ENCODE assay signal across 14 cellular contexts in genomic region chr1:210792703-210793102, GRCh38.
DNase-seq lines count a peak whose midpoint lies in the region; ATAC-seq and TF ChIP-seq lines count a peak whose summit lies in the region.
"Had no signal": no experiment of that assay in that cellular context is flagged by ENCODE, and none has a peak within 500 bp of the region (broad histone marks: within the 10 kb centered on the region; RNA-seq: fewer than 3 reads in every experiment).

No MANE protein-coding gene starts in this region.

- no peak overlapping the region for H3K27ac ChIP-seq in fibroblast of lung (ENCODE audit: insufficient read depth, low read length)
- H3K27ac ChIP-seq in smooth muscle cell (ENCODE audit: low read depth): peak overlapping the region; percentile 34
- H3K27ac ChIP-seq: coronary artery, sigmoid colon had no signal

- H3K27ac Mint-ChIP-seq in activated T-cell treated with anti-CD3 and anti-CD28 coated beads, Interleukin-2, amount 50 U/mL, for 72 hours: no peak overlapping the region
- H3K27ac Mint-ChIP-seq in endothelial cell (ENCODE audit: unreplicated experiment): no peak overlapping the region

- H3K79me2 ChIP-seq in fibroblast of lung (ENCODE audit: control insufficient read depth, insufficient read depth, low read length): no peaks in the 10 kb centered on the region
- H3K79me2 ChIP-seq in smooth muscle cell (ENCODE audit: low read depth): no peaks in the 10 kb centered on the region

- peak; percentile 59 to 61 for ATAC-seq in activated T-cell treated with anti-CD3 and anti-CD28 coated beads, Interleukin-2, amount 50 U/mL, for 72 hours (replicated peaks in 1 of 2)
- no peak for ATAC-seq in GM21576 (IDR thresholded peaks at IDR 0.05; ENCODE audit: unreplicated experiment)
- ATAC-seq: mucosa of descending colon had no signal

- DNase-seq in activated T-cell treated with anti-CD3 and anti-CD28 coated beads, Interleukin-2, amount 50 U/mL, for 72 hours: no peak
- DNase-seq in activated T-cell treated with anti-CD3 and anti-CD28 coated beads for 4 hours (no peak), RKO (ENCODE audit: low spot score) (peak; percentile 83), fibroblast of lung (ENCODE audit: low read depth in 2 of 2) (peak; percentile 26 to 92), smooth muscle cell (lab: John Stamatoyannopoulos, UW; ENCODE audit: unreplicated experiment) (no peak), endothelial cell (ENCODE audit: low spot score) (no peak)
- DNase-seq in activated effector memory CD4-positive, alpha-beta T cell treated with Interleukin-2 at 50 U/mL for 16 hours: no peak
- DNase-seq: activated T-cell treated with anti-CD3 and anti-CD28 coated beads, Interleukin-2, amount 50 U/mL, for 4 hours; mucosa of descending colon; NCI-H187; OCI-M1; sigmoid colon had no signal

- H3K4me1 Mint-ChIP-seq in activated T-cell treated with anti-CD3 and anti-CD28 coated beads, Interleukin-2, amount 50 U/mL, for 72 hours (ENCODE audit: low read depth): no peaks in the 10 kb centered on the region
- peaks cover 13% of the 10 kb centered on the region for H3K4me1 Mint-ChIP-seq in endothelial cell (ENCODE audit: unreplicated experiment)

- H3K4me3 Mint-ChIP-seq in activated T-cell treated with anti-CD3 and anti-CD28 coated beads, Interleukin-2, amount 50 U/mL, for 72 hours: no peak overlapping the region
- no peak overlapping the region for H3K4me3 Mint-ChIP-seq in endothelial cell (ENCODE audit: unreplicated experiment)
- H3K4me3 Mint-ChIP-seq: activated T-cell treated with anti-CD3 and anti-CD28 coated beads, Interleukin-2, amount 50 U/mL, for 4 hours had no signal

- WGBS in smooth muscle cell (ENCODE audit: low lambda C conversion rate): 30% methylated on average over 2 of the region's 2 CpGs

- H3K4me3 ChIP-seq in fibroblast of lung (replicated peaks in 1 of 4; ENCODE audit: control extremely low read depth in 1 of 4, insufficient read depth in 1 of 4, low read depth in 3 of 4, low read length in 4 of 4) (no peak overlapping the region), smooth muscle cell (no peak overlapping the region)
- H3K4me3 ChIP-seq: coronary artery, mucosa of descending colon, sigmoid colon had no signal

- no peak for TF ChIP-seq CTCF in fibroblast of lung (conservative IDR thresholded peaks at IDR 0.05 in 1 of 2, IDR thresholded peaks at IDR 0.05 in 1 of 2; ENCODE audit: low read depth in 1 of 2, low read length in 2 of 2)
- no peak for TF ChIP-seq CTCF in smooth muscle cell (IDR thresholded peaks at IDR 0.05; ENCODE audit: borderline replicate concordance, insufficient read depth, poor library complexity, severe bottlenecking)
- TF ChIP-seq CTCF in endothelial cell (IDR thresholded peaks at IDR 0.05; ENCODE audit: unreplicated experiment): no peak

- no peak overlapping the region for H3K9ac ChIP-seq in fibroblast of lung (ENCODE audit: insufficient read depth, low read length)
- H3K9ac ChIP-seq in smooth muscle cell (ENCODE audit: low read depth): no peak overlapping the region

- H3K4me1 ChIP-seq in fibroblast of lung (ENCODE audit: control insufficient read depth, extremely low read depth, insufficient read depth, low read length) (no peaks in the 10 kb centered on the region), smooth muscle cell (ENCODE audit: low read depth) (no peaks in the 10 kb centered on the region)
- H3K4me1 ChIP-seq: sigmoid colon had no signal

- no peaks in the 10 kb centered on the region for H4K20me1 ChIP-seq in fibroblast of lung (ENCODE audit: control insufficient read depth, extremely low read depth, insufficient read depth, low read length)
- H4K20me1 ChIP-seq in smooth muscle cell (ENCODE audit: low read depth): no peaks in the 10 kb centered on the region

- H3K4me2 ChIP-seq in fibroblast of lung (ENCODE audit: extremely low read depth, insufficient read depth, low read length) (no peak overlapping the region), smooth muscle cell (peak overlapping the region; percentile 27)

- no peak overlapping the region for H2AFZ ChIP-seq in fibroblast of lung (ENCODE audit: low read length)
- no peak overlapping the region for H2AFZ ChIP-seq in smooth muscle cell (ENCODE audit: low read depth)

- H3K27me3 ChIP-seq in fibroblast of lung (ENCODE audit: control insufficient read depth, insufficient read depth, low read length): no peaks in the 10 kb centered on the region
- H3K27me3 ChIP-seq in smooth muscle cell (ENCODE audit: low read depth): no peaks in the 10 kb centered on the region
- H3K27me3 ChIP-seq: sigmoid colon had no signal

- H3K9me3 ChIP-seq in fibroblast of lung (ENCODE audit: control insufficient read depth, insufficient read depth, low read depth, low read length) (no peaks in the 10 kb centered on the region), smooth muscle cell (replicated peaks; ENCODE audit: low read depth) (no peaks in the 10 kb centered on the region)
- H3K9me3 ChIP-seq: mucosa of descending colon, sigmoid colon had no signal

- H3K27me3 Mint-ChIP-seq in activated T-cell treated with anti-CD3 and anti-CD28 coated beads, Interleukin-2, amount 50 U/mL, for 72 hours (ENCODE audit: low read depth): peaks cover 21% of the 10 kb centered on the region
- no peaks in the 10 kb centered on the region for H3K27me3 Mint-ChIP-seq in endothelial cell (ENCODE audit: unreplicated experiment)

- H3F3A ChIP-seq in smooth muscle cell (ENCODE audit: low read depth): peaks cover 8% of the 10 kb centered on the region

- H3K36me3 ChIP-seq in fibroblast of lung (ENCODE audit: control insufficient read depth, insufficient read depth, low read length) (no peaks in the 10 kb centered on the region), smooth muscle cell (ENCODE audit: low read depth) (no peaks in the 10 kb centered on the region)
- H3K36me3 ChIP-seq: sigmoid colon had no signal

- no peaks in the 10 kb centered on the region for H3K9me3 Mint-ChIP-seq in activated T-cell treated with anti-CD3 and anti-CD28 coated beads, Interleukin-2, amount 50 U/mL, for 72 hours
- no peaks in the 10 kb centered on the region for H3K9me3 Mint-ChIP-seq in endothelial cell (ENCODE audit: unreplicated experiment)
- H3K9me3 Mint-ChIP-seq: activated T-cell treated with anti-CD3 and anti-CD28 coated beads, Interleukin-2, amount 50 U/mL, for 4 hours had no signal

- no peaks in the 10 kb centered on the region for H3K36me3 Mint-ChIP-seq in activated T-cell treated with anti-CD3 and anti-CD28 coated beads, Interleukin-2, amount 50 U/mL, for 72 hours (ENCODE audit: insufficient read depth in 2 of 2)
- H3K36me3 Mint-ChIP-seq in endothelial cell (ENCODE audit: low read depth, unreplicated experiment): no peaks in the 10 kb centered on the region

Comparison
In these comparisons a context has a peak if more than half of its experiments do, and no peak if none do; other contexts are left out.
1. DNase-seq: peak in RKO (single experiment) and fibroblast of lung (2 of 2); none in activated T-cell treated with anti-CD3 and anti-CD28 coated beads, Interleukin-2, amount 50 U/mL, for 72 hours (0 of 2), activated T-cell treated with anti-CD3 and anti-CD28 coated beads for 4 hours (single experiment), smooth muscle cell (single experiment), endothelial cell (single experiment) and activated effector memory CD4-positive, alpha-beta T cell treated with Interleukin-2 at 50 U/mL for 16 hours (single experiment).